1 cellular context compared by ENCODE assay signal in the genomic region with DNA sequence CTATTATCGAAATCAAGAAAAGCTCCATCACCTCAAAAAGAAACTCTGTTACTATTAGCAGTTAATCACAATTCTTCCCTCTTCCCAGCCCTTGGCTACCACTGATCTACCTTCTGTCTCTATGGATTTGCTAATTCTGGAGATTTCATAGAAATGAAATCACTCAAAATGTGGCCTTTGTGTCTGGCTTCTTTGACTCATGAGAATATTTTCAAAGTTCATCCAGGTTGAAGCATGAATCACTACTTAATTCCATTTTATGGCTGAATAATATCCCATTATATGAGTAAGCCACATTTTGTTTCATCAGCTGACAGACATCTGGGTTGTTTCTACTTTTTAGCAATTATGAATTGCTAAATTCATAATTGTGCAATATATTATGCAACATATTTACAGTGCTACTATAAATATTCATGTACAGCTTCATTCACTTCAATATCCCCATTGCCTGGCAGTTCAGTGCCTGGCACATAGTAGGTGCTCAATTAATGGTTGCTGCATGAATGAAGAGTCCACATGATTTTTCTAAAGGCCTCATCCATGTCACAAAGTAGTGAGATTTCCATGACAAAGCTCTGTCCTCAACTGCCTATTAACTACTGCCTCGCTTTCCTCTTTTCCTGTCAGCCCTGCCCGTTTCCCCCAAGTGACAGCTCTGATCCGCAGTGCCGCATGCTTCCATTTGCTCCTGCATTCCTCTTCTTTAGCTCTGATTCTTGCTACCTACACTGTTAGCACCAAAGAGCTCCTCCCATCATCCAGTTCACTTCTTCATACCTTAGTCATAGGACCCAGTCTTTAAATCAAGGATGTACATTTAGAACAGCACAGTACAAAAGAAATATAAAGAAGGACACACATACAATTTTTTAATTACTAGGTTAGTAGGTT.
TF ChIP-seq lines count a peak whose summit lies in the region.

No MANE protein-coding gene starts in this region.

TF ChIP-seq in SK-N-SH treated with all-trans-retinoic acid at 6 μM for 48 hours, 23 proteins besides CTCF, POLR2A, EP300 and RAD21 (continued from another document):
- TF ChIP-seq, protein P1, sequence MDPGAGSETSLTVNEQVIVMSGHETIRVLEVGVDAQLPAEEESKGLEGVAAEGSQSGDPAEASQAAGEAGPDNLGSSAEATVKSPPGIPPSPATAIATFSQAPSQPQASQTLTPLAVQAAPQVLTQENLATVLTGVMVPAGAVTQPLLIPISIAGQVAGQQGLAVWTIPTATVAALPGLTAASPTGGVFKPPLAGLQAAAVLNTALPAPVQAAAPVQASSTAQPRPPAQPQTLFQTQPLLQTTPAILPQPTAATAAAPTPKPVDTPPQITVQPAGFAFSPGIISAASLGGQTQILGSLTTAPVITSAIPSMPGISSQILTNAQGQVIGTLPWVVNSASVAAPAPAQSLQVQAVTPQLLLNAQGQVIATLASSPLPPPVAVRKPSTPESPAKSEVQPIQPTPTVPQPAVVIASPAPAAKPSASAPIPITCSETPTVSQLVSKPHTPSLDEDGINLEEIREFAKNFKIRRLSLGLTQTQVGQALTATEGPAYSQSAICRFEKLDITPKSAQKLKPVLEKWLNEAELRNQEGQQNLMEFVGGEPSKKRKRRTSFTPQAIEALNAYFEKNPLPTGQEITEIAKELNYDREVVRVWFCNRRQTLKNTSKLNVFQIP (CRISPR knock-in tag; IDR thresholded peaks at IDR 0.05; ENCODE audit: borderline replicate concordance, low read depth) = peak; percentile 98
- no peak for TF ChIP-seq OSR1 (CRISPR knock-in tag; IDR thresholded peaks at IDR 0.05)
- peak; percentile 91 for TF ChIP-seq GLIS3 (CRISPR knock-in tag; IDR thresholded peaks at IDR 0.05)
- TF ChIP-seq ZC3H10 (CRISPR knock-in tag; IDR thresholded peaks at IDR 0.05) = peak; percentile 97
- TF ChIP-seq, protein P2, sequence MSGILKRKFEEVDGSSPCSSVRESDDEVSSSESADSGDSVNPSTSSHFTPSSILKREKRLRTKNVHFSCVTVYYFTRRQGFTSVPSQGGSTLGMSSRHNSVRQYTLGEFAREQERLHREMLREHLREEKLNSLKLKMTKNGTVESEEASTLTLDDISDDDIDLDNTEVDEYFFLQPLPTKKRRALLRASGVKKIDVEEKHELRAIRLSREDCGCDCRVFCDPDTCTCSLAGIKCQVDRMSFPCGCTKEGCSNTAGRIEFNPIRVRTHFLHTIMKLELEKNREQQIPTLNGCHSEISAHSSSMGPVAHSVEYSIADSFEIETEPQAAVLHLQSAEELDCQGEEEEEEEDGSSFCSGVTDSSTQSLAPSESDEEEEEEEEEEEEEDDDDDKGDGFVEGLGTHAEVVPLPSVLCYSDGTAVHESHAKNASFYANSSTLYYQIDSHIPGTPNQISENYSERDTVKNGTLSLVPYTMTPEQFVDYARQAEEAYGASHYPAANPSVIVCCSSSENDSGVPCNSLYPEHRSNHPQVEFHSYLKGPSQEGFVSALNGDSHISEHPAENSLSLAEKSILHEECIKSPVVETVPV (CRISPR knock-in tag; IDR thresholded peaks at IDR 0.05) = peak; percentile 86; the same call in 1 of the 2 replicates
- TF ChIP-seq ZNF565 (CRISPR knock-in tag; conservative IDR thresholded peaks at IDR 0.05; ENCODE audit: low read depth) = no peak
- no peak for TF ChIP-seq PPARA (CRISPR knock-in tag; IDR thresholded peaks at IDR 0.05; ENCODE audit: borderline replicate concordance)
- TF ChIP-seq, protein P3, sequence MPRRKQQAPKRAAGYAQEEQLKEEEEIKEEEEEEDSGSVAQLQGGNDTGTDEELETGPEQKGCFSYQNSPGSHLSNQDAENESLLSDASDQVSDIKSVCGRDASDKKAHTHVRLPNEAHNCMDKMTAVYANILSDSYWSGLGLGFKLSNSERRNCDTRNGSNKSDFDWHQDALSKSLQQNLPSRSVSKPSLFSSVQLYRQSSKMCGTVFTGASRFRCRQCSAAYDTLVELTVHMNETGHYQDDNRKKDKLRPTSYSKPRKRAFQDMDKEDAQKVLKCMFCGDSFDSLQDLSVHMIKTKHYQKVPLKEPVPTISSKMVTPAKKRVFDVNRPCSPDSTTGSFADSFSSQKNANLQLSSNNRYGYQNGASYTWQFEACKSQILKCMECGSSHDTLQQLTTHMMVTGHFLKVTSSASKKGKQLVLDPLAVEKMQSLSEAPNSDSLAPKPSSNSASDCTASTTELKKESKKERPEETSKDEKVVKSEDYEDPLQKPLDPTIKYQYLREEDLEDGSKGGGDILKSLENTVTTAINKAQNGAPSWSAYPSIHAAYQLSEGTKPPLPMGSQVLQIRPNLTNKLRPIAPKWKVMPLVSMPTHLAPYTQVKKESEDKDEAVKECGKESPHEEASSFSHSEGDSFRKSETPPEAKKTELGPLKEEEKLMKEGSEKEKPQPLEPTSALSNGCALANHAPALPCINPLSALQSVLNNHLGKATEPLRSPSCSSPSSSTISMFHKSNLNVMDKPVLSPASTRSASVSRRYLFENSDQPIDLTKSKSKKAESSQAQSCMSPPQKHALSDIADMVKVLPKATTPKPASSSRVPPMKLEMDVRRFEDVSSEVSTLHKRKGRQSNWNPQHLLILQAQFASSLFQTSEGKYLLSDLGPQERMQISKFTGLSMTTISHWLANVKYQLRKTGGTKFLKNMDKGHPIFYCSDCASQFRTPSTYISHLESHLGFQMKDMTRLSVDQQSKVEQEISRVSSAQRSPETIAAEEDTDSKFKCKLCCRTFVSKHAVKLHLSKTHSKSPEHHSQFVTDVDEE (CRISPR knock-in tag; IDR thresholded peaks at IDR 0.05) = peak; percentile 77
- TF ChIP-seq RARB (CRISPR knock-in tag; IDR thresholded peaks at IDR 0.05) = peak; percentile 97
- peak; percentile 98 for TF ChIP-seq TOX (CRISPR knock-in tag; IDR thresholded peaks at IDR 0.05; ENCODE audit: borderline replicate concordance)
- TF ChIP-seq ARNTL (CRISPR knock-in tag; IDR thresholded peaks at IDR 0.05; ENCODE audit: borderline replicate concordance, low read depth) = 0 out of 2 replicates have a peak, but pooled peaks have one; percentile 58
- no peak for TF ChIP-seq ESRRG (CRISPR knock-in tag; IDR thresholded peaks at IDR 0.05)
